In the genomic region with DNA sequence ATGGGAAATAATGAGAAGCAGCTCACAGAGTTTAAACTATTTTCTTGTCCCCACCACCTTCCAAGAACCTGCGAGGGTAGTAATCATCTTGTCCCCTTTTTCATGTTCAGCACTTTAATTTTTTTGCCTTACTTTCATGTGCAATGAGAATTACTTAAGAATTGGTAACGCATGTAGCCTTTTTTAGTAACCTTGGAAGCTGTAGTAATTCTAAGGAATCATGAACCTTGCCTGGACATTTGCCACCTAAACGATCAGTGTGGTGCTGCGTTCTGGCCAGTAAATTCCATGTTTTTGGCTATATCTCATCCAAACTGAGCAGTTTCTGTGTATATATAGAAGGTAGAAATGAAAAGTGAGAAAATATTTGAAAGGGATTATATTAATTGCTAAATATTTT, we compare ENCODE assay signal across 23 cellular contexts.
"Had no signal": no experiment of that assay in that cellular context is flagged by ENCODE, and none has a peak within 500 bp of the region (broad histone marks: within the 10 kb centered on the region; RNA-seq: fewer than 3 reads in every experiment).

No MANE protein-coding gene starts in this region.

- H3K27me3 ChIP-seq: esophagus squamous epithelium, gastrocnemius medialis, heart right ventricle, left lung had no signal

- H3K4me3 ChIP-seq: coronary artery, esophagus squamous epithelium, gastrocnemius medialis, heart right ventricle, left lung, lower lobe of right lung, mucosa of descending colon had no signal

- H3K36me3 ChIP-seq: esophagus squamous epithelium, gastrocnemius medialis, heart right ventricle, left lung, lower lobe of right lung had no signal

- FAIRE-seq: keratinocyte had no signal

- DNase-seq: effector CD8-positive, alpha-beta T cell; effector memory CD8-positive, alpha-beta T cell; endodermal cell; erythroblast; esophagus squamous epithelium; foreskin fibroblast; foreskin melanocyte; gastrocnemius medialis; glutamatergic neuron; heart right ventricle; hippocampal formation; left cardiac atrium; left lung; left ventricle myocardium superior; lower lobe of right lung; mesenchymal stem cell; mucosa of descending colon; naive B cell; naive thymus-derived CD8-positive, alpha-beta T cell had no signal

- ATAC-seq: effector memory CD8-positive, alpha-beta T cell; esophagus mucosa; gastrocnemius medialis; heart right ventricle; left cardiac atrium; left lung; left ventricle myocardium superior; lower lobe of right lung; naive thymus-derived CD8-positive, alpha-beta T cell had no signal

- H3K9me3 ChIP-seq: esophagus squamous epithelium, gastrocnemius medialis, heart right ventricle, left lung, lower lobe of right lung, mucosa of descending colon had no signal

- H3K27ac ChIP-seq: coronary artery, epithelial cell of prostate, esophagus squamous epithelium, gastrocnemius medialis, heart right ventricle, left lung, lower lobe of right lung had no signal
